ENCODE assay signal across 28 cellular contexts in the genomic region with DNA sequence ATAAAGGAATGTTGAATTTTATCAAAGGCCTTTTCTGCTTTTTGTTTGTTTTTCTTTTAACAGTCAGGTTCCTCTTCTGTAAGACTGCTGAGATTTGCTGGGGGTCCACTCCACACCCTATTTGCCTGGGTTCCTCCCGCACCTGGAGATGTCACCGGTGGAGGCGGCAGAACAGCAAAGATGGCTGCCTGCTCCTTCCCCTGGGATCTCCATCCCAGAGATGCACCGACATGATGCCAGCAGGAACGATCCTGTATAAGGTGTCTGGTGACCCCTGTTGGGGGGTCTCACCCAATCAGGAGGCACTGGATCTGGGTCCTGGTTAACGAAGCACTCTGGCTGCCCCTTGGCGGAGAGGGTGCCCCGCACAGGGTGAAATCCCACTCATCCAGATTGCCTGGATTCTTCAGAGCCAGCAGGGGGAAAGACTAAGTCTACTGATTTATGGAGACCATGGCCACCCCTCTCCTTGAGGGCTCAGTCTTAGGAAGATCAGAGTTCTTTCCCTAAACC.
"Had no signal": no experiment of that assay in that cellular context is flagged by ENCODE, and none has a peak within 500 bp of the region (broad histone marks: within the 10 kb centered on the region; RNA-seq: fewer than 3 reads in every experiment).

No MANE protein-coding gene starts in this region.

- H3K4me1 Mint-ChIP-seq: central memory CD8-positive, alpha-beta T cell; immature natural killer cell; neural crest cell had no signal

- H3K4me3 Mint-ChIP-seq: central memory CD8-positive, alpha-beta T cell; dendritic cell treated with granulocyte-macrophage colony-stimulating factor and Interleukin-4, amounts not matched to agents 40 ng/mL and 50 ng/mL, for 4 days; immature natural killer cell; mesothelial cell of epicardium; naive thymus-derived CD8-positive, alpha-beta T cell; neural crest cell; stimulated activated naive B cell treated with anti-CD40 and anti-IgM and Interleukin-4, amounts not matched to agents 10 μg/mL and 1 μg/mL and 100 μg/mL, for 72 hours; stimulated activated naive CD8-positive, alpha-beta T cell treated with anti-CD3 and anti-CD28 coated beads, Interleukin-15, Interleukin-2, amounts not matched to agents 100 ng/mL and 50 ng/mL, for 24 hours had no signal

- H3K27ac ChIP-seq: colonic mucosa, esophagus squamous epithelium, lower lobe of right lung, ovary, psoas muscle, sigmoid colon, transverse colon, upper lobe of right lung, uterus had no signal

- H3K4me3 ChIP-seq: colonic mucosa, esophagus squamous epithelium, lower lobe of right lung, ovary, psoas muscle, sigmoid colon, transverse colon, upper lobe of right lung, uterus had no signal

- H3K27ac Mint-ChIP-seq: dendritic cell treated with granulocyte-macrophage colony-stimulating factor and Interleukin-4, amounts not matched to agents 40 ng/mL and 50 ng/mL, for 4 days; immature natural killer cell; mesothelial cell of epicardium; naive thymus-derived CD8-positive, alpha-beta T cell; stimulated activated naive B cell treated with anti-CD40 and anti-IgM and Interleukin-4, amounts not matched to agents 10 μg/mL and 1 μg/mL and 100 μg/mL, for 72 hours; stimulated activated naive CD8-positive, alpha-beta T cell treated with anti-CD3 and anti-CD28 coated beads, Interleukin-15, Interleukin-2, amounts not matched to agents 100 ng/mL and 50 ng/mL, for 24 hours had no signal

- H3K4me1 ChIP-seq: colonic mucosa, esophagus squamous epithelium, lower lobe of right lung, psoas muscle, sigmoid colon, transverse colon, upper lobe of right lung, uterus had no signal

- H3K27me3 ChIP-seq: colonic mucosa, esophagus squamous epithelium, ovary, sigmoid colon, transverse colon, upper lobe of right lung, uterus had no signal

- H3K36me3 ChIP-seq: colonic mucosa, esophagus squamous epithelium, lower lobe of right lung, ovary, sigmoid colon, transverse colon, upper lobe of right lung, uterus had no signal

- H3K36me3 Mint-ChIP-seq: immature natural killer cell; naive thymus-derived CD8-positive, alpha-beta T cell; stimulated activated naive B cell treated with anti-CD40 and anti-IgM and Interleukin-4, amounts not matched to agents 10 μg/mL and 1 μg/mL and 100 μg/mL, for 72 hours had no signal

- H3K27me3 Mint-ChIP-seq: central memory CD8-positive, alpha-beta T cell; dendritic cell treated with granulocyte-macrophage colony-stimulating factor and Interleukin-4, amounts not matched to agents 40 ng/mL and 50 ng/mL, for 4 days; naive thymus-derived CD8-positive, alpha-beta T cell; stimulated activated naive B cell treated with anti-CD40 and anti-IgM and Interleukin-4, amounts not matched to agents 10 μg/mL and 1 μg/mL and 100 μg/mL, for 72 hours; stimulated activated naive CD8-positive, alpha-beta T cell treated with anti-CD3 and anti-CD28 coated beads, Interleukin-15, Interleukin-2, amounts not matched to agents 100 ng/mL and 50 ng/mL, for 24 hours had no signal

- ATAC-seq: left ventricle myocardium superior; lower lobe of right lung; naive thymus-derived CD8-positive, alpha-beta T cell; psoas muscle; right cardiac atrium; stimulated activated naive B cell treated with anti-CD40 and anti-IgM and Interleukin-4, amounts not matched to agents 10 μg/mL and 1 μg/mL and 100 μg/mL, for 72 hours; upper lobe of right lung had no signal

- H3K9me3 ChIP-seq: colonic mucosa, esophagus squamous epithelium, ovary, psoas muscle, transverse colon, upper lobe of right lung, uterus had no signal

- DNase-seq: colonic mucosa; effector CD8-positive, alpha-beta T cell; erythroblast; esophagus squamous epithelium; foreskin melanocyte; glutamatergic neuron; hypothalamus; immature natural killer cell; islet precursor cell; left ventricle myocardium superior; lower lobe of right lung; naive thymus-derived CD8-positive, alpha-beta T cell; nucleus accumbens; ovary; psoas muscle; stimulated activated CD4-positive, alpha-beta T cell treated with anti-CD3 and anti-CD28 coated beads, Interleukin-2, amount 100 ng/mL, for 24 hours; stimulated activated CD4-positive, alpha-beta T cell treated with anti-CD3 and anti-CD28 coated beads, Interleukin-4, amount 100 ng/mL, for 24 hours; stimulated activated naive B cell treated with anti-CD40 and anti-IgM and Interleukin-4, amounts not matched to agents 10 μg/mL and 1 μg/mL and 100 μg/mL, for 72 hours; transverse colon; upper lobe of right lung; uterus had no signal

- H3K9me3 Mint-ChIP-seq: dendritic cell treated with granulocyte-macrophage colony-stimulating factor and Interleukin-4, amounts not matched to agents 40 ng/mL and 50 ng/mL, for 4 days; stimulated activated naive B cell treated with anti-CD40 and anti-IgM and Interleukin-4, amounts not matched to agents 10 μg/mL and 1 μg/mL and 100 μg/mL, for 72 hours had no signal
